21 cellular contexts compared by ENCODE assay signal in genomic region chr1:162161921-162162550, GRCh38.
DNase-seq lines count a peak whose midpoint lies in the region; ATAC-seq, FAIRE-seq and TF ChIP-seq lines count a peak whose summit lies in the region.
"Had no signal": no experiment of that assay in that cellular context is flagged by ENCODE, and none has a peak within 500 bp of the region (broad histone marks: within the 10 kb centered on the region; RNA-seq: fewer than 3 reads in every experiment).

No MANE protein-coding gene starts in this region.

- no peak overlapping the region for H2AFZ ChIP-seq in trophoblast cell (ENCODE audit: insufficient read depth, low read length, poor library complexity)
- no peak overlapping the region for H2AFZ ChIP-seq in HepG2 (ENCODE audit: low read length)

- H3K4ac ChIP-seq in trophoblast cell (ENCODE audit: low read depth, low read length): no peak overlapping the region

- no peak overlapping the region for H3K4me2 ChIP-seq in trophoblast cell (ENCODE audit: low read length)
- H3K4me2 ChIP-seq in HepG2 (ENCODE audit: low read depth, low read length): no peak overlapping the region
- H3K4me2 ChIP-seq: BLaER1 had no signal

- H3K4me3 ChIP-seq in Panc1 (ENCODE audit: low read depth in 2 of 2, low read length in 2 of 2) (no peak overlapping the region), choroid plexus epithelial cell (ENCODE audit: low read depth, low read length) (no peak overlapping the region), trophoblast cell (ENCODE audit: low read depth, low read length) (no peak overlapping the region), HepG2 (replicated peaks in 1 of 3; ENCODE audit: insufficient read depth in 1 of 3, low read depth in 2 of 3, low read length in 3 of 3) (no peak overlapping the region)
- H3K4me3 ChIP-seq: BLaER1 had no signal

- FAIRE-seq in D721Med (lab: Jason Lieb, UNC): peak; percentile 35
- FAIRE-seq in HepG2 (lab: Jason Lieb, UNC): no peak
- FAIRE-seq: A204.1 had no signal

- H3K9me3 ChIP-seq in Panc1 (ENCODE audit: control insufficient read depth, insufficient read depth, low read depth, low read length) (no peaks in the 10 kb centered on the region), trophoblast cell (ENCODE audit: insufficient read depth, low read depth, low read length) (peaks cover 1% of the 10 kb centered on the region), HepG2 (ENCODE audit: low read length) (no peaks in the 10 kb centered on the region)
- H3K9me3 ChIP-seq: BLaER1 had no signal

- no peak for TF ChIP-seq POLR2A in HepG2 (IDR thresholded peaks at IDR 0.05; ENCODE audit: insufficient read depth in 1 of 2, low read depth in 2 of 2, low read length in 2 of 2)

- intact Hi-C loops in Panc1 (cut with micrococcal nuclease; ENCODE audit: unreplicated experiment): no loop called here
- intact Hi-C loops in HepG2 (cut with micrococcal nuclease; ENCODE audit: unreplicated experiment): no loop called here

- H3K23ac ChIP-seq in trophoblast cell (ENCODE audit: low read length): no peak overlapping the region

- TF ChIP-seq CTCF in D721Med (IDR thresholded peaks at IDR 0.05; ENCODE audit: insufficient read depth, missing control alignments): no peak
- no peak for TF ChIP-seq CTCF in Panc1 (IDR thresholded peaks at IDR 0.05)
- TF ChIP-seq CTCF in choroid plexus epithelial cell (conservative IDR thresholded peaks at IDR 0.05; ENCODE audit: low read depth, low read length): no peak
- TF ChIP-seq CTCF in HepG2 (CRISPR knock-in tag; IDR thresholded peaks at IDR 0.05): no peak

- no peak overlapping the region for H3K18ac ChIP-seq in trophoblast cell (ENCODE audit: low read length)

- no peak overlapping the region for H4K91ac ChIP-seq in trophoblast cell (ENCODE audit: low read depth, low read length)

- H3K36me3 ChIP-seq in Panc1 (ENCODE audit: control insufficient read depth, insufficient read depth, low read length) (no peaks in the 10 kb centered on the region), trophoblast cell (ENCODE audit: control insufficient read depth in 1 of 2, insufficient read depth in 2 of 2, low read length in 2 of 2) (no peaks in the 10 kb centered on the region), HepG2 (replicated peaks in 1 of 2; ENCODE audit: control insufficient read depth in 1 of 2, insufficient read depth in 2 of 2, low read length in 2 of 2) (peaks cover 0 to under 1% of the 10 kb centered on the region in 2 experiments; a peak in 1 of 5 replicates)
- H3K36me3 ChIP-seq: BLaER1 had no signal

- no peak for TF ChIP-seq RAD21 in HepG2 (CRISPR knock-in tag; IDR thresholded peaks at IDR 0.05)

- no peaks in the 10 kb centered on the region for H4K20me1 ChIP-seq in HepG2 (ENCODE audit: insufficient read depth, low read length)
- H4K20me1 ChIP-seq: BLaER1 had no signal

- no peak overlapping the region for H2BK5ac ChIP-seq in trophoblast cell (ENCODE audit: low read depth, low read length, poor library complexity)

- ATAC-seq in Panc1 (no peak), HepG2 (no peak)
- ATAC-seq: CD8-positive, alpha-beta T cell; HCT116 had no signal

- no peak overlapping the region for H3K9ac ChIP-seq in trophoblast cell (ENCODE audit: low read length)
- no peak overlapping the region for H3K9ac ChIP-seq in HepG2 (ENCODE audit: insufficient read depth, low read depth, low read length)
- H3K9ac ChIP-seq: BLaER1 had no signal

- no CpG with 5 or more reads among the region's 7 CpGs for WGBS in trophoblast cell (ENCODE audit: extremely low coverage, insufficient coverage, insufficient read length)
- 82% methylated on average over 7 of the region's 7 CpGs for WGBS in HepG2 (ENCODE audit: low lambda C conversion rate)

- no peaks in the 10 kb centered on the region for H3K27me3 ChIP-seq in Panc1 (ENCODE audit: control insufficient read depth, insufficient read depth, low read length)
- no peaks in the 10 kb centered on the region for H3K27me3 ChIP-seq in trophoblast cell (ENCODE audit: insufficient read depth, low read length)
- no peaks in the 10 kb centered on the region for H3K27me3 ChIP-seq in HepG2 (ENCODE audit: control insufficient read depth in 1 of 2, insufficient read depth in 2 of 2, low read length in 2 of 2)
- H3K27me3 ChIP-seq: BLaER1 had no signal

- DNase-seq in D721Med (ENCODE audit: insufficient read length, low spot score) (no peak), Panc1 (ENCODE audit: low read depth, low spot score) (no peak), choroid plexus epithelial cell (ENCODE audit: low read depth) (peak; percentile 48), trophoblast cell (peak; percentile 74 to 88), T1000 (lab: John Stamatoyannopoulos, UW) (no peak), HepG2 (ENCODE audit: low spot score) (no peak), DMS79 (lab: John Stamatoyannopoulos, UW) (no peak), NCI-H748 treated with DMSO at 0.1 percent for 48 hours (lab: John Stamatoyannopoulos, UW) (no peak)
- DNase-seq: CD8-positive, alpha-beta T cell; DMS79 treated with DMSO at 0.1 percent for 48 hours; GDM1; GOT3; NCI-H1092 treated with DMSO at 0.1 percent for 48 hours; NCI-H2081; NCI-H446 treated with DMSO at 0.1 percent for 48 hours; NCI-H774; OCI-M1; SHP77 had no signal

- H2AK5ac ChIP-seq in trophoblast cell (ENCODE audit: low read length): no peak overlapping the region

- H3K27ac ChIP-seq in Panc1 (ENCODE audit: low read length) (peak overlapping the region; percentile 36; the same call in 1 of the 2 replicates), trophoblast cell (ENCODE audit: low read depth, low read length) (no peak overlapping the region), HepG2 (ENCODE audit: extremely low read length, insufficient read depth, low read length) (no peak overlapping the region)
- H3K27ac ChIP-seq: BLaER1 had no signal

- H4K8ac ChIP-seq in trophoblast cell (ENCODE audit: low read depth, low read length): no peak overlapping the region

- H3K79me1 ChIP-seq in trophoblast cell (ENCODE audit: low read length): peaks cover 12% of the 10 kb centered on the region

- peaks cover 63% of the 10 kb centered on the region for H3K4me1 ChIP-seq in Panc1 (ENCODE audit: control insufficient read depth, insufficient read depth, low read length)
- peaks cover 11 to 23% of the 10 kb centered on the region in 2 experiments for H3K4me1 ChIP-seq in trophoblast cell (ENCODE audit: control insufficient read depth in 1 of 2, insufficient read depth in 2 of 2, low read length in 2 of 2)
- H3K4me1 ChIP-seq in HepG2 (ENCODE audit: insufficient read depth, low read length): peaks cover 45% of the 10 kb centered on the region

- H2BK12ac ChIP-seq in trophoblast cell (ENCODE audit: low read length): peak overlapping the region; percentile 67

- CTCF ChIA-PET in Panc1 (lab: Charles Lee): interaction anchor here (0.6 kb wide), 1 partner anchor 125 kb away, joined by 4 read pairs; no protein-coding TSS in a partner anchor
- CTCF ChIA-PET in HepG2 (lab: Yijun Ruan, JAX; ENCODE audit: low intra/inter-chr PET ratio, low total read pairs): no interaction called here

- TF ChIP-seq EP300 in HepG2 (IDR thresholded peaks at IDR 0.05; ENCODE audit: low read depth in 2 of 2, low read length in 2 of 2) (no peak), HepG2 (CRISPR knock-in tag; IDR thresholded peaks at IDR 0.05; ENCODE audit: borderline replicate concordance) (no peak)

- no peak overlapping the region for H4K12ac ChIP-seq in trophoblast cell (ENCODE audit: low read depth, low read length)

- POLR2A ChIA-PET in Panc1 (lab: Charles Lee): no interaction called here
- POLR2A ChIA-PET in HepG2 (lab: Yijun Ruan, JAX): interaction anchor here (1.3 kb wide), 1 partner anchor 16 kb away, joined by 3 read pairs; no protein-coding TSS in a partner anchor

- BruUV-seq in Panc1 (replicated peaks; lab: Mats Ljungman, UMichigan) (no TSS peak), HepG2 (replicated peaks; lab: Mats Ljungman, UMichigan) (no TSS peak)

- H2BK120ac ChIP-seq in trophoblast cell (ENCODE audit: insufficient read depth, low read length, poor library complexity): no peak overlapping the region

- in situ Hi-C loops in Panc1 (cut with HindIII; ENCODE audit: low pct_unique_long_range_greater_than_20kb, low sequenced_read_pairs): no loop called here
- in situ Hi-C loops in HepG2 (cut with HindIII; ENCODE audit: extremely low pct_ligation_motif_present, low pct_unique_long_range_greater_than_20kb): no loop called here

- H3K14ac ChIP-seq in trophoblast cell (ENCODE audit: low read length): no peak overlapping the region

- H3K79me2 ChIP-seq in trophoblast cell (ENCODE audit: control insufficient read depth, insufficient read depth, low read length, poor library complexity): peaks cover 3% of the 10 kb centered on the region
- H3K79me2 ChIP-seq in HepG2 (ENCODE audit: insufficient read depth, low read length): peaks cover 26% of the 10 kb centered on the region

TF ChIP-seq in HepG2, 621 proteins besides CTCF, POLR2A, EP300 and RAD21 (continues in another document):
- TF ChIP-seq, protein P1, sequence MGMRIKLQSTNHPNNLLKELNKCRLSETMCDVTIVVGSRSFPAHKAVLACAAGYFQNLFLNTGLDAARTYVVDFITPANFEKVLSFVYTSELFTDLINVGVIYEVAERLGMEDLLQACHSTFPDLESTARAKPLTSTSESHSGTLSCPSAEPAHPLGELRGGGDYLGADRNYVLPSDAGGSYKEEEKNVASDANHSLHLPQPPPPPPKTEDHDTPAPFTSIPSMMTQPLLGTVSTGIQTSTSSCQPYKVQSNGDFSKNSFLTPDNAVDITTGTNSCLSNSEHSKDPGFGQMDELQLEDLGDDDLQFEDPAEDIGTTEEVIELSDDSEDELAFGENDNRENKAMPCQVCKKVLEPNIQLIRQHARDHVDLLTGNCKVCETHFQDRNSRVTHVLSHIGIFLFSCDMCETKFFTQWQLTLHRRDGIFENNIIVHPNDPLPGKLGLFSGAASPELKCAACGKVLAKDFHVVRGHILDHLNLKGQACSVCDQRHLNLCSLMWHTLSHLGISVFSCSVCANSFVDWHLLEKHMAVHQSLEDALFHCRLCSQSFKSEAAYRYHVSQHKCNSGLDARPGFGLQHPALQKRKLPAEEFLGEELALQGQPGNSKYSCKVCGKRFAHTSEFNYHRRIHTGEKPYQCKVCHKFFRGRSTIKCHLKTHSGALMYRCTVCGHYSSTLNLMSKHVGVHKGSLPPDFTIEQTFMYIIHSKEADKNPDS (CRISPR knock-in tag; IDR thresholded peaks at IDR 0.05): no peak
- TF ChIP-seq, protein P2, sequence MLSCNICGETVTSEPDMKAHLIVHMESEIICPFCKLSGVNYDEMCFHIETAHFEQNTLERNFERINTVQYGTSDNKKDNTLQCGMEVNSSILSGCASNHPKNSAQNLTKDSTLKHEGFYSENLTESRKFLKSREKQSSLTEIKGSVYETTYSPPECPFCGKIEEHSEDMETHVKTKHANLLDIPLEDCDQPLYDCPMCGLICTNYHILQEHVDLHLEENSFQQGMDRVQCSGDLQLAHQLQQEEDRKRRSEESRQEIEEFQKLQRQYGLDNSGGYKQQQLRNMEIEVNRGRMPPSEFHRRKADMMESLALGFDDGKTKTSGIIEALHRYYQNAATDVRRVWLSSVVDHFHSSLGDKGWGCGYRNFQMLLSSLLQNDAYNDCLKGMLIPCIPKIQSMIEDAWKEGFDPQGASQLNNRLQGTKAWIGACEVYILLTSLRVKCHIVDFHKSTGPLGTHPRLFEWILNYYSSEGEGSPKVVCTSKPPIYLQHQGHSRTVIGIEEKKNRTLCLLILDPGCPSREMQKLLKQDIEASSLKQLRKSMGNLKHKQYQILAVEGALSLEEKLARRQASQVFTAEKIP (CRISPR knock-in tag; IDR thresholded peaks at IDR 0.05; ENCODE audit: borderline replicate concordance): no peak
- no peak for TF ChIP-seq RBFOX2 (IDR thresholded peaks at IDR 0.05; ENCODE audit: low read depth, low read length)

Comparison
In these comparisons a context has a peak if more than half of its experiments do, and no peak if none do; other contexts are left out.
1. DNase-seq: peak in choroid plexus epithelial cell (single experiment) and trophoblast cell (2 of 2); none in D721Med (single experiment), Panc1 (single experiment), T1000 (single experiment), HepG2 (single experiment), DMS79 (single experiment) and NCI-H748 treated with DMSO at 0.1 percent for 48 hours (single experiment).